Comparison of ENCODE assay signal across 12 cellular contexts in the genomic region with DNA sequence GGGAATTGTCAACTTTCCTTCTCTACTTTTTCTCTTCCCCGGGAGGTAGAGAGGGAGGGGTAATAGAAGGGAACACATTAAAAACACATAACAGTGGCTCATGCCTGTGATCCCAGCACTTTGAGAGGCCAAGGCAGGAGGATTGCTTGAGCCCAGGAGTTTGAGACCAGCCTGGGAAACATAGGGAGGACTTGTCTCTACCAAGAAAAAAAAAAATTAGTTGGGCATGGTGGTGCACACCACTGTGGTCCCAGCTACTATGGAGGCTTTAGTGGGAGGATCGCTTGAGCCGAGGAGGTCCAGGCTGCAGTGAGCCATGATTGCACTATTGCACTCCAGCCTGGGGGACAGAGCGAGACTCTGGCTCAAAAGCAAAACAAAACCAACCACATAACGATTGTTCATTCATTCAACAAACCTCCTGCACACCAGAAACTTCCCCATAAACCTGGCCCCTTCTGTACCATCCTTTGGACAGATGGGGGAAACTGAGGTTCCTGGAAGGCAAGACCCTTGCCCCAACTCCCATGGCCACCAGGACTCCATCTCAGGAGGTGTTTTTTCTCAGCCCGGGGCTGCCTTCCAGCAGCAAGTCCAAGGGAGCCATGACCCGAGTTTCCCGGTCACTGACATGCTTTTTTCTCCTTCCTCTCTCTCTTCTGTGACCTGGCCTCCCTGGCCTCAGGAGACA. TPM values are rescaled to one million over a fixed set of nuclear protein-coding genes. Genes with fewer than 3 reads are reported as not detected.
DNase-seq lines count a peak whose midpoint lies in the region; ATAC-seq and TF ChIP-seq lines count a peak whose summit lies in the region.
"Had no signal": no experiment of that assay in that cellular context is flagged by ENCODE, and none has a peak within 500 bp of the region (broad histone marks: within the 10 kb centered on the region; RNA-seq: fewer than 3 reads in every experiment).

No MANE protein-coding gene starts in this region.

- H3K4me3 ChIP-seq in adipocyte (ENCODE audit: low read length) (no peak overlapping the region), hepatocyte (no peak overlapping the region), retinal pigment epithelial cell (ENCODE audit: low read length) (peak overlapping the region; percentile 37)
- H3K4me3 ChIP-seq: mucosa of descending colon, sigmoid colon had no signal

- CTCF ChIA-PET in activated naive CD4-positive, alpha-beta T cell treated with anti-CD3 and anti-CD28 coated beads, Interleukin-2, amount 10 ng/mL, durations not matched to agents 7 days and 5 days (lab: Charles Lee): interaction anchor here (0.7 to 1.0 kb wide), 2 partner anchors 33 to 87 kb away, joined by 3 to 4 read pairs; no protein-coding TSS in a partner anchor

- H3K4me1 ChIP-seq in adipocyte (ENCODE audit: control insufficient read depth, insufficient read depth, low read length): peaks cover 28% of the 10 kb centered on the region
- H3K4me1 ChIP-seq in hepatocyte (ENCODE audit: insufficient read depth): peaks cover 3% of the 10 kb centered on the region

- H3K27ac ChIP-seq in hepatocyte: no peak overlapping the region
- H3K27ac ChIP-seq: sigmoid colon, tibial nerve had no signal

- no peak overlapping the region for H3K9ac ChIP-seq in adipocyte (ENCODE audit: low read length)

- DNase-seq in activated naive CD4-positive, alpha-beta T cell treated with anti-CD3 and anti-CD28 coated beads, Interleukin-2, amount 10 ng/mL, durations not matched to agents 7 days and 5 days: no peak
- DNase-seq in adipocyte (ENCODE audit: low read depth) (peak; percentile 53), hepatocyte (ENCODE audit: low spot score) (no peak), retinal pigment epithelial cell (ENCODE audit: low read depth) (no peak), HPDE6-E6E7 (ENCODE audit: extremely low spot score) (no peak)
- DNase-seq: mucosa of descending colon, NCI-H2081, sigmoid colon had no signal

- H3K27me3 ChIP-seq in adipocyte (replicated peaks; ENCODE audit: control insufficient read depth, insufficient read depth, low read length): no peaks in the 10 kb centered on the region
- peaks cover 16% of the 10 kb centered on the region for H3K27me3 ChIP-seq in hepatocyte
- H3K27me3 ChIP-seq: sigmoid colon had no signal

- peak overlapping the region; percentile 69 for H3K4me2 ChIP-seq in hepatocyte

- H3K27me3 Mint-ChIP-seq in activated naive CD4-positive, alpha-beta T cell treated with anti-CD3 and anti-CD28 coated beads, Interleukin-2, amount 50 U/mL, for 24 hours: peaks cover 6% of the 10 kb centered on the region
- H3K27me3 Mint-ChIP-seq in activated naive CD4-positive, alpha-beta T cell treated with anti-CD3 and anti-CD28 coated beads, Interleukin-2, amount 10 ng/mL, durations not matched to agents 7 days and 5 days: peaks cover 90% of the 10 kb centered on the region

- H2AFZ ChIP-seq in hepatocyte: no peak overlapping the region

- H3K27ac Mint-ChIP-seq in activated naive CD4-positive, alpha-beta T cell treated with anti-CD3 and anti-CD28 coated beads, Interleukin-2, amount 50 U/mL, for 24 hours: no peak overlapping the region
- no peak overlapping the region for H3K27ac Mint-ChIP-seq in activated naive CD4-positive, alpha-beta T cell treated with anti-CD3 and anti-CD28 coated beads, Interleukin-2, amount 10 ng/mL, durations not matched to agents 7 days and 5 days

- H3K79me2 ChIP-seq in hepatocyte: no peaks in the 10 kb centered on the region

- 72% methylated on average over 8 of the region's 8 CpGs for WGBS in hepatocyte (ENCODE audit: low lambda C conversion rate, missing lambda C conversion rate)

- TF ChIP-seq CTCF in hepatocyte (IDR thresholded peaks at IDR 0.05; ENCODE audit: poor library complexity) (no peak), retinal pigment epithelial cell (conservative IDR thresholded peaks at IDR 0.05; ENCODE audit: low read depth, low read length) (no peak)

- no peaks in the 10 kb centered on the region for H3K36me3 ChIP-seq in adipocyte (ENCODE audit: control insufficient read depth, insufficient read depth, low read length, severe bottlenecking)
- H3K36me3 ChIP-seq in hepatocyte (replicated peaks; ENCODE audit: insufficient read depth, low read depth): no peaks in the 10 kb centered on the region
- H3K36me3 ChIP-seq: sigmoid colon, tibial nerve had no signal

- ATAC-seq in HG02840 (IDR thresholded peaks at IDR 0.05; ENCODE audit: low FRiP score, unreplicated experiment): no peak
- ATAC-seq in HG03175 (IDR thresholded peaks at IDR 0.05; ENCODE audit: unreplicated experiment): no peak
- ATAC-seq: mucosa of descending colon had no signal

- H3K9me3 ChIP-seq in adipocyte (ENCODE audit: control insufficient read depth, low read length) (no peaks in the 10 kb centered on the region), hepatocyte (ENCODE audit: low read depth) (no peaks in the 10 kb centered on the region)
- H3K9me3 ChIP-seq: mucosa of descending colon, sigmoid colon, tibial nerve had no signal

- no peaks in the 10 kb centered on the region for H4K20me1 ChIP-seq in hepatocyte (ENCODE audit: insufficient read depth, poor library complexity, severe bottlenecking)

- peaks cover 17% of the 10 kb centered on the region for H3K36me3 Mint-ChIP-seq in activated naive CD4-positive, alpha-beta T cell treated with anti-CD3 and anti-CD28 coated beads, Interleukin-2, amount 50 U/mL, for 24 hours
- no peaks in the 10 kb centered on the region for H3K36me3 Mint-ChIP-seq in activated naive CD4-positive, alpha-beta T cell treated with anti-CD3 and anti-CD28 coated beads, Interleukin-2, amount 10 ng/mL, durations not matched to agents 7 days and 5 days

- peaks cover 37% of the 10 kb centered on the region for H3K4me1 Mint-ChIP-seq in activated naive CD4-positive, alpha-beta T cell treated with anti-CD3 and anti-CD28 coated beads, Interleukin-2, amount 50 U/mL, for 24 hours
- peaks cover 52% of the 10 kb centered on the region for H3K4me1 Mint-ChIP-seq in activated naive CD4-positive, alpha-beta T cell treated with anti-CD3 and anti-CD28 coated beads, Interleukin-2, amount 10 ng/mL, durations not matched to agents 7 days and 5 days

- peak overlapping the region; percentile 67 for H3K4me3 Mint-ChIP-seq in activated naive CD4-positive, alpha-beta T cell treated with anti-CD3 and anti-CD28 coated beads, Interleukin-2, amount 50 U/mL, for 24 hours
- no peak overlapping the region for H3K4me3 Mint-ChIP-seq in activated naive CD4-positive, alpha-beta T cell treated with anti-CD3 and anti-CD28 coated beads, Interleukin-2, amount 10 ng/mL, durations not matched to agents 7 days and 5 days

- H3K9me3 Mint-ChIP-seq in activated naive CD4-positive, alpha-beta T cell treated with anti-CD3 and anti-CD28 coated beads, Interleukin-2, amount 50 U/mL, for 24 hours: no peaks in the 10 kb centered on the region
- no peaks in the 10 kb centered on the region for H3K9me3 Mint-ChIP-seq in activated naive CD4-positive, alpha-beta T cell treated with anti-CD3 and anti-CD28 coated beads, Interleukin-2, amount 10 ng/mL, durations not matched to agents 7 days and 5 days

- H3K9me2 ChIP-seq in hepatocyte (replicated peaks; ENCODE audit: insufficient read depth): no peaks in the 10 kb centered on the region

RNA-seq across cellular contexts. Expression of gene FOSB, which starts 4.2 kb away (rescaled TPM):
- total RNA-seq in hepatocyte: 37.9 and 73.1 TPM in 2 replicates
- 114 and 168 TPM in 2 replicates for polyA plus RNA-seq in hepatocyte

RNA-seq across cellular contexts. Expression of gene RTN2, which starts 24.8 kb away (rescaled TPM):
- 3.4 and 7.8 TPM in 2 replicates for total RNA-seq in hepatocyte
- polyA plus RNA-seq in hepatocyte: 12.2 and 14.8 TPM in 2 replicates

RNA-seq across cellular contexts. Expression of gene PPM1N, which starts 26.2 kb away (rescaled TPM):
- total RNA-seq in hepatocyte: 0.40 and 1.9 TPM in 2 replicates
- polyA plus RNA-seq in hepatocyte: 0.59 and 1.4 TPM in 2 replicates

RNA-seq across cellular contexts. Expression of gene VASP, which starts 35.3 kb away (rescaled TPM):
- total RNA-seq in hepatocyte: 57.3 and 68.9 TPM in 2 replicates
- polyA plus RNA-seq in hepatocyte: 86.0 and 92.6 TPM in 2 replicates

RNA-seq across cellular contexts. Expression of gene ERCC1, which starts 48.3 kb away (rescaled TPM):
- total RNA-seq in hepatocyte: 42.5 and 51.0 TPM in 2 replicates
- polyA plus RNA-seq in hepatocyte: 66.7 and 72.8 TPM in 2 replicates
